ENCODE assay signal across 24 cellular contexts in the genomic region with DNA sequence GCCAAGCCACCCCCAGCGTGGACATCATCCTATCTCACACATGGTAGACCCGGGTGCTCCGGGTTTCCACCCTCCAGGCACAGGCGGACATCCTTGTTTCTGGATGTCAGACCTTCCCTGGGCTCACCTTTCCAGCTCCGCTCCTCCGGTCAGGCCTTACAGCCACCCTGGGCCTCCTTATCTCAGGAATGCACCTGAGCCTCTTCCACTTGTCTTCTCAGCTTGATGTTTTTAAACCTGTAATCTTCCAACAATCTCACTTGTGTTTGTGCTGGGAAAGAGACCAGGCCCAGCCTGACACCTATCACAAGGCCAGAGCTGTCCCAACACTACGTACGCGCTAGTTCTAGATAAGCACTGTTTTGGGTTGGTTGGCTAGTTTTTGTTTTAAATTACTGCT. TPM values are rescaled to one million over a fixed set of nuclear protein-coding genes. Genes with fewer than 3 reads are reported as not detected.
A peak's percentile ranks its signal among the peaks of the same experiment; 100 is the strongest.
DNase-seq lines count a peak whose midpoint lies in the region; FAIRE-seq and TF ChIP-seq lines count a peak whose summit lies in the region.
"Had no signal": no experiment of that assay in that cellular context is flagged by ENCODE, and none has a peak within 500 bp of the region (broad histone marks: within the 10 kb centered on the region; RNA-seq: fewer than 3 reads in every experiment).

No MANE protein-coding gene starts in this region.

- no peaks in the 10 kb centered on the region for H3K27me3 Mint-ChIP-seq in Caco-2 (ENCODE audit: insufficient read depth, unreplicated experiment)
- no peaks in the 10 kb centered on the region for H3K27me3 Mint-ChIP-seq in IgD-negative memory B cell
- peaks cover 11% of the 10 kb centered on the region for H3K27me3 Mint-ChIP-seq in glutamatergic neuron (ENCODE audit: unreplicated experiment)
- H3K27me3 Mint-ChIP-seq in activated T-helper 1 cell treated with anti-CD3 and anti-CD28 coated beads, Interleukin-12 subunit alpha, Interleukin-12 subunit beta, Interleukin-2, Interleukin-4 antibody, amounts not matched to agents 30 ng/mL and 10 ng/mL and 1 ng/mL, durations not matched to agents 14 hours and 24 hours and 36 hours (ENCODE audit: insufficient read depth): no peaks in the 10 kb centered on the region
- H3K27me3 Mint-ChIP-seq: CD4-positive, CD25-positive, alpha-beta regulatory T cell had no signal

- POLR2A ChIA-PET in Caco-2 (lab: Charles Lee): interaction anchor here (0.5 to 1.3 kb wide), 2 partner anchors 55 to 87 kb away, joined by 5 to 10 read pairs; no protein-coding TSS in a partner anchor

- no peak for TF ChIP-seq POLR2A in GM12891 (IDR thresholded peaks at IDR 0.05; ENCODE audit: low read depth, low read length)

- no peaks in the 10 kb centered on the region for H3K9me3 Mint-ChIP-seq in Caco-2 (ENCODE audit: unreplicated experiment)
- H3K9me3 Mint-ChIP-seq in IgD-negative memory B cell: no peaks in the 10 kb centered on the region
- H3K9me3 Mint-ChIP-seq in glutamatergic neuron (ENCODE audit: unreplicated experiment): peaks cover 6% of the 10 kb centered on the region
- no peaks in the 10 kb centered on the region for H3K9me3 Mint-ChIP-seq in activated T-helper 1 cell treated with anti-CD3 and anti-CD28 coated beads, Interleukin-12 subunit alpha, Interleukin-12 subunit beta, Interleukin-2, Interleukin-4 antibody, amounts not matched to agents 30 ng/mL and 10 ng/mL and 1 ng/mL, durations not matched to agents 14 hours and 24 hours and 36 hours
- H3K9me3 Mint-ChIP-seq: CD4-positive, CD25-positive, alpha-beta regulatory T cell; HFFc6 had no signal

- no peak for FAIRE-seq in GM12891 (lab: Jason Lieb, UNC)
- FAIRE-seq: A204.1, GM12892, H54, HepG2 had no signal

- CTCF ChIA-PET in Caco-2 (lab: Charles Lee): no interaction called here

- intact Hi-C loops in Caco-2 (cut with micrococcal nuclease; ENCODE audit: unreplicated experiment) (loop anchor here (1.0 to 10.0 kb wide), 4 partner anchors 48 to 145 kb away; a partner anchor contains a TSS), posterior vena cava (cut with DNase I) (no loop called here)
- intact Hi-C loops in activated T-helper 1 cell treated with anti-CD3 and anti-CD28 coated beads, Interleukin-12 subunit alpha, Interleukin-12 subunit beta, Interleukin-2, Interleukin-4 antibody, amounts not matched to agents 30 ng/mL and 10 ng/mL and 1 ng/mL, durations not matched to agents 14 hours and 24 hours and 36 hours (cut with micrococcal nuclease): no loop called here

- no peaks in the 10 kb centered on the region for H3K9me3 ChIP-seq in Caco-2
- H3K9me3 ChIP-seq: BE2C, SJCRH30 had no signal

- BruUV-seq in Caco-2 (replicated peaks; lab: Mats Ljungman, UMichigan): no TSS peak

- H3K27ac Mint-ChIP-seq in Caco-2 (ENCODE audit: unreplicated experiment) (peak overlapping the region; percentile 67), IgD-negative memory B cell (peak overlapping the region in 2 of 3 donors; percentile 18 to 35), glutamatergic neuron (ENCODE audit: unreplicated experiment) (peak overlapping the region; percentile 86)
- H3K27ac Mint-ChIP-seq in activated T-helper 1 cell treated with anti-CD3 and anti-CD28 coated beads, Interleukin-12 subunit alpha, Interleukin-12 subunit beta, Interleukin-2, Interleukin-4 antibody, amounts not matched to agents 30 ng/mL and 10 ng/mL and 1 ng/mL, durations not matched to agents 14 hours and 24 hours and 36 hours: no peak overlapping the region
- H3K27ac Mint-ChIP-seq: CD4-positive, CD25-positive, alpha-beta regulatory T cell; HFFc6 had no signal

- peak overlapping the region; percentile 35 for H3K4me3 Mint-ChIP-seq in Caco-2 (ENCODE audit: unreplicated experiment)
- no peak overlapping the region for H3K4me3 Mint-ChIP-seq in IgD-negative memory B cell
- peak overlapping the region; percentile 28 for H3K4me3 Mint-ChIP-seq in glutamatergic neuron (ENCODE audit: unreplicated experiment)
- no peak overlapping the region for H3K4me3 Mint-ChIP-seq in activated T-helper 1 cell treated with anti-CD3 and anti-CD28 coated beads, Interleukin-12 subunit alpha, Interleukin-12 subunit beta, Interleukin-2, Interleukin-4 antibody, amounts not matched to agents 30 ng/mL and 10 ng/mL and 1 ng/mL, durations not matched to agents 14 hours and 24 hours and 36 hours
- H3K4me3 Mint-ChIP-seq: CD4-positive, CD25-positive, alpha-beta regulatory T cell; HFFc6 had no signal

- H3K4me3 ChIP-seq in Caco-2 (ENCODE audit: low read depth, low read length): no peak overlapping the region
- H3K4me3 ChIP-seq: SJCRH30 had no signal

- DNase-seq in Caco-2 (peak; percentile 82 to 87), glutamatergic neuron (no peak), posterior vena cava (ENCODE audit: low spot score) (peak; percentile 8), NCI-H187 (lab: John Stamatoyannopoulos, UW) (no peak), GM12891 (ENCODE audit: insufficient read length, low spot score) (no peak)
- DNase-seq in activated T-helper 1 cell treated with anti-CD3 and anti-CD28 coated beads, Interleukin-12 subunit alpha, Interleukin-12 subunit beta, Interleukin-2, Interleukin-4 antibody, amounts not matched to agents 30 ng/mL and 10 ng/mL and 1 ng/mL, durations not matched to agents 14 hours and 24 hours and 36 hours (ENCODE audit: low spot score): no peak
- no peak for DNase-seq in activated CD4-positive, alpha-beta T cell treated with anti-CD3 and anti-CD28 coated beads, Interleukin-2, amount 50 U/mL, for 4 hours
- DNase-seq: BE2C; CD4-positive, CD25-positive, alpha-beta regulatory T cell; COR-L47; DMS153; HFFc6; NCI-H1048; NCI-H1436; NCI-H2029; NCI-H345; NCI-H524 treated with DMSO at 0.1 percent for 48 hours; PC-3; SJCRH30 had no signal

- H3K36me3 ChIP-seq in Caco-2 (ENCODE audit: control insufficient read depth, insufficient read depth, low read length): no peaks in the 10 kb centered on the region

- H3K4me1 ChIP-seq in Caco-2: peaks cover 40% of the 10 kb centered on the region

- peaks cover 91% of the 10 kb centered on the region for H3K36me3 Mint-ChIP-seq in Caco-2 (ENCODE audit: insufficient read depth, unreplicated experiment)
- peaks cover 14% of the 10 kb centered on the region for H3K36me3 Mint-ChIP-seq in IgD-negative memory B cell
- peaks cover 23% of the 10 kb centered on the region for H3K36me3 Mint-ChIP-seq in glutamatergic neuron (ENCODE audit: unreplicated experiment)
- peaks cover 10% of the 10 kb centered on the region for H3K36me3 Mint-ChIP-seq in activated T-helper 1 cell treated with anti-CD3 and anti-CD28 coated beads, Interleukin-12 subunit alpha, Interleukin-12 subunit beta, Interleukin-2, Interleukin-4 antibody, amounts not matched to agents 30 ng/mL and 10 ng/mL and 1 ng/mL, durations not matched to agents 14 hours and 24 hours and 36 hours (ENCODE audit: low read depth)
- H3K36me3 Mint-ChIP-seq: CD4-positive, CD25-positive, alpha-beta regulatory T cell had no signal

- no peaks in the 10 kb centered on the region for H3K27me3 ChIP-seq in Caco-2 (replicated peaks; ENCODE audit: control insufficient read depth, insufficient read depth, low read length)
- H3K27me3 ChIP-seq: BE2C, SJCRH30 had no signal

- TF ChIP-seq CTCF in Caco-2 (IDR thresholded peaks at IDR 0.05; ENCODE audit: insufficient read depth in 1 of 2, low read depth in 1 of 2, low read length in 1 of 2, severe bottlenecking in 1 of 2, unreplicated experiment in 1 of 2) (no peak), glutamatergic neuron (IDR thresholded peaks at IDR 0.05; ENCODE audit: partially characterized antibody, unreplicated experiment) (no peak)

- peaks cover 36% of the 10 kb centered on the region for H3K4me1 Mint-ChIP-seq in Caco-2 (ENCODE audit: low read depth, unreplicated experiment)
- H3K4me1 Mint-ChIP-seq in IgD-negative memory B cell: no peaks in the 10 kb centered on the region
- peaks cover 20% of the 10 kb centered on the region for H3K4me1 Mint-ChIP-seq in glutamatergic neuron (ENCODE audit: low read depth, unreplicated experiment)
- peaks cover 6% of the 10 kb centered on the region for H3K4me1 Mint-ChIP-seq in activated T-helper 1 cell treated with anti-CD3 and anti-CD28 coated beads, Interleukin-12 subunit alpha, Interleukin-12 subunit beta, Interleukin-2, Interleukin-4 antibody, amounts not matched to agents 30 ng/mL and 10 ng/mL and 1 ng/mL, durations not matched to agents 14 hours and 24 hours and 36 hours (ENCODE audit: low read depth)
- H3K4me1 Mint-ChIP-seq: CD4-positive, CD25-positive, alpha-beta regulatory T cell had no signal

TF ChIP-seq in GM12891, 5 proteins besides CTCF, POLR2A, EP300 and RAD21:
- no peak for TF ChIP-seq TAF1 (IDR thresholded peaks at IDR 0.05; ENCODE audit: low read depth, low read length)
- TF ChIP-seq PAX5 (IDR thresholded peaks at IDR 0.05; ENCODE audit: insufficient read depth, low read length, severe bottlenecking): no peak
- TF ChIP-seq POLR2AphosphoS5 (IDR thresholded peaks at IDR 0.05; ENCODE audit: low read depth, low read length): no peak
- TF ChIP-seq POU2F2 (IDR thresholded peaks at IDR 0.05; ENCODE audit: low read depth, low read length): no peak
- no peak for TF ChIP-seq SPI1 (IDR thresholded peaks at IDR 0.05; ENCODE audit: low read depth, low read length)

RNA-seq across cellular contexts. Expression of a gene that starts 53.9 kb away (rescaled TPM):
- total RNA-seq in Caco-2 (2022): 85.3 and 89.4 TPM in 2 replicates
- 103 TPM for polyA plus RNA-seq in IgD-negative memory B cell
- 121 TPM for total RNA-seq in glutamatergic neuron (ENCODE audit: unreplicated experiment)
- 10 to 100 TPM; 26.9 to 27.9 TPM for total RNA-seq in posterior vena cava
- 41.8 TPM for polyA plus RNA-seq in GM12891 (2012; ENCODE audit: low read depth, missing spikeins)
- total RNA-seq in activated T-helper 1 cell treated with anti-CD3 and anti-CD28 coated beads, Interleukin-12 subunit alpha, Interleukin-12 subunit beta, Interleukin-2, Interleukin-4 antibody, amounts not matched to agents 30 ng/mL and 10 ng/mL and 1 ng/mL, durations not matched to agents 14 hours and 24 hours and 36 hours: 71.2 and 76.2 TPM in 2 replicates

Comparison
In these comparisons a context has a peak if more than half of its experiments do, and no peak if none do; other contexts are left out.
1. DNase-seq: peak in Caco-2 (2 of 2) and posterior vena cava (single experiment); none in glutamatergic neuron (single experiment), NCI-H187 (0 of 2), GM12891 (single experiment), activated T-helper 1 cell treated with anti-CD3 and anti-CD28 coated beads, Interleukin-12 subunit alpha, Interleukin-12 subunit beta, Interleukin-2, Interleukin-4 antibody, amounts not matched to agents 30 ng/mL and 10 ng/mL and 1 ng/mL, durations not matched to agents 14 hours and 24 hours and 36 hours (single experiment) and activated CD4-positive, alpha-beta T cell treated with anti-CD3 and anti-CD28 coated beads, Interleukin-2, amount 50 U/mL, for 4 hours (0 of 2).
2. H3K4me3 Mint-ChIP-seq: peak in Caco-2 (single experiment) and glutamatergic neuron (single experiment); none in IgD-negative memory B cell (0 of 4) and activated T-helper 1 cell treated with anti-CD3 and anti-CD28 coated beads, Interleukin-12 subunit alpha, Interleukin-12 subunit beta, Interleukin-2, Interleukin-4 antibody, amounts not matched to agents 30 ng/mL and 10 ng/mL and 1 ng/mL, durations not matched to agents 14 hours and 24 hours and 36 hours (single experiment).